ENCODE assay signal across 8 cellular contexts in genomic region chr21:33383056-33383888, GRCh38. TPM values are rescaled to one million over a fixed set of nuclear protein-coding genes. Genes with fewer than 3 reads are reported as not detected.
DNase-seq lines count a peak whose midpoint lies in the region; ATAC-seq, FAIRE-seq and TF ChIP-seq lines count a peak whose summit lies in the region.

No MANE protein-coding gene starts in this region.

- peaks cover 57% of the 10 kb centered on the region for H3K4me1 ChIP-seq in HepG2 (ENCODE audit: insufficient read depth, low read length)

- no peaks in the 10 kb centered on the region for H4K20me1 ChIP-seq in HepG2 (ENCODE audit: insufficient read depth, low read length)

- H3K27me3 ChIP-seq in HepG2 (ENCODE audit: control insufficient read depth in 1 of 2, insufficient read depth in 2 of 2, low read length in 2 of 2): no peaks in the 10 kb centered on the region

- DNase-seq in AG10803 (ENCODE audit: low read depth) (peak; percentile 66), T-helper 17 cell (peak; percentile 51 to 73 (median 60)), astrocyte of the spinal cord (ENCODE audit: low read depth, low spot score) (peak; percentile 83), HepG2 (ENCODE audit: low spot score) (peak; percentile 91), NCI-H510A treated with DMSO at 0.1 percent for 48 hours (lab: John Stamatoyannopoulos, UW) (no peak)
- DNase-seq in stimulated activated CD8-positive, alpha-beta memory T cell treated with anti-CD3 and anti-CD28 coated beads, Interleukin-12 subunit alpha, Interleukin-12 subunit beta, amount 100 ng/mL, for 1 hour (ENCODE audit: low read depth): peak; percentile 56

- peak overlapping the region; percentile 87 for H3K27ac ChIP-seq in HepG2 (ENCODE audit: extremely low read length, insufficient read depth, low read length)

- H3K4me2 ChIP-seq in HepG2 (ENCODE audit: low read depth, low read length): peak overlapping the region; percentile 87

- FAIRE-seq in HepG2 (lab: Jason Lieb, UNC): peak; percentile 92

- H3K36me3 Mint-ChIP-seq in T-helper 17 cell (ENCODE audit: low read depth): no peaks in the 10 kb centered on the region

- TF ChIP-seq CTCF in AG10803 (conservative IDR thresholded peaks at IDR 0.05; ENCODE audit: low read length) (no peak), astrocyte of the spinal cord (IDR thresholded peaks at IDR 0.05; ENCODE audit: low read depth, low read length) (no peak), HepG2 (CRISPR knock-in tag; IDR thresholded peaks at IDR 0.05) (no peak)

- peak overlapping the region; percentile 94 for H3K27ac Mint-ChIP-seq in T-helper 17 cell

- ATAC-seq in GM19395 (IDR thresholded peaks at IDR 0.05; ENCODE audit: unreplicated experiment) (peak; percentile 77), HG03469 (IDR thresholded peaks at IDR 0.05; ENCODE audit: unreplicated experiment) (peak; percentile 65), T-helper 17 cell (peak; percentile 72), HepG2 (peak; percentile 92)

- POLR2A ChIA-PET in HepG2 (lab: Yijun Ruan, JAX): interaction anchor here (1.2 to 3.4 kb wide), 5 partner anchors 22 to 157 kb away, joined by 3 to 18 read pairs (median 6); partner anchors contain the start of genes IFNAR1, IFNGR2 and TMEM50B

- no peaks in the 10 kb centered on the region for H3K27me3 Mint-ChIP-seq in T-helper 17 cell

- TF ChIP-seq POLR2A in HepG2 (IDR thresholded peaks at IDR 0.05; ENCODE audit: insufficient read depth in 1 of 2, low read depth in 2 of 2, low read length in 2 of 2): peak; percentile 48 to 68; a peak in 3 of 4 replicates

- H3K9ac ChIP-seq in HepG2 (ENCODE audit: insufficient read depth, low read depth, low read length): peak overlapping the region; percentile 61

- 12% methylated on average over 14 of the region's 20 CpGs for WGBS in HepG2 (ENCODE audit: low lambda C conversion rate)

- H3K4me1 Mint-ChIP-seq in T-helper 17 cell: peaks cover 49% of the 10 kb centered on the region

- H3K79me2 ChIP-seq in HepG2 (ENCODE audit: insufficient read depth, low read length): no peaks in the 10 kb centered on the region

- TF ChIP-seq RAD21 in HepG2 (CRISPR knock-in tag; IDR thresholded peaks at IDR 0.05): peak; percentile 47; the same call in 1 of the 2 replicates

- CTCF ChIA-PET in HepG2 (lab: Yijun Ruan, JAX; ENCODE audit: low intra/inter-chr PET ratio, low total read pairs): no interaction called here

- H3K36me3 ChIP-seq in HepG2 (replicated peaks in 1 of 2; ENCODE audit: control insufficient read depth in 1 of 2, insufficient read depth in 2 of 2, low read length in 2 of 2): no peaks in the 10 kb centered on the region

- no peaks in the 10 kb centered on the region for H3K9me3 ChIP-seq in T-helper 17 cell (ENCODE audit: control insufficient read depth, low read length, poor library complexity, severe bottlenecking)
- no peaks in the 10 kb centered on the region for H3K9me3 ChIP-seq in HepG2 (ENCODE audit: low read length)

- intact Hi-C loops in HepG2 (cut with micrococcal nuclease; ENCODE audit: unreplicated experiment): loop anchor here (1.0 to 2.0 kb wide), 3 partner anchors 23 to 62 kb away; no protein-coding TSS in a partner anchor

- peak overlapping the region; percentile 91 for H3K4me3 Mint-ChIP-seq in T-helper 17 cell

- in situ Hi-C loops in astrocyte of the spinal cord (cut with HindIII; ENCODE audit: low sequenced_read_pairs): no loop called here
- in situ Hi-C loops in HepG2 (cut with HindIII; ENCODE audit: extremely low pct_ligation_motif_present, low pct_unique_long_range_greater_than_20kb): no loop called here

- TF ChIP-seq EP300 in HepG2 (IDR thresholded peaks at IDR 0.05; ENCODE audit: low read depth in 2 of 2, low read length in 2 of 2) (peak; percentile 62 to 83; a peak in 3 of 4 replicates), HepG2 (CRISPR knock-in tag; IDR thresholded peaks at IDR 0.05; ENCODE audit: borderline replicate concordance) (peak; percentile 49; the same call in 1 of the 2 replicates)

- peak overlapping the region; percentile 52 for H2AFZ ChIP-seq in HepG2 (ENCODE audit: low read length)

- TSS peak; percentile 89 for BruUV-seq in HepG2 (replicated peaks; lab: Mats Ljungman, UMichigan)

- H3K4me3 ChIP-seq in AG10803 (ENCODE audit: low read length) (peak overlapping the region; percentile 33), astrocyte of the spinal cord (ENCODE audit: low read depth, low read length) (no peak overlapping the region), HepG2 (replicated peaks in 1 of 3; ENCODE audit: insufficient read depth in 1 of 3, low read depth in 2 of 3, low read length in 3 of 3) (peak overlapping the region; percentile 8 to 64 (median 23))

TF ChIP-seq in HepG2, 621 proteins besides CTCF, POLR2A, EP300 and RAD21 (continues in another document):
- no peak for TF ChIP-seq ZNF383 (CRISPR knock-in tag; IDR thresholded peaks at IDR 0.05; ENCODE audit: borderline replicate concordance)
- no peak for TF ChIP-seq KLF15 (CRISPR knock-in tag; IDR thresholded peaks at IDR 0.05; ENCODE audit: borderline replicate concordance)
- no peak for TF ChIP-seq JARID2 (CRISPR knock-in tag; IDR thresholded peaks at IDR 0.05; ENCODE audit: insufficient replicate concordance)
- TF ChIP-seq ZNF275 (CRISPR knock-in tag; IDR thresholded peaks at IDR 0.05; ENCODE audit: borderline replicate concordance): no peak
- TF ChIP-seq ELF3 (CRISPR knock-in tag; IDR thresholded peaks at IDR 0.05): peak; percentile 72
- TF ChIP-seq SNAPC2 (CRISPR knock-in tag; IDR thresholded peaks at IDR 0.05): peak; percentile 52; the same call in 1 of the 2 replicates
- TF ChIP-seq ZFP90 (CRISPR knock-in tag; IDR thresholded peaks at IDR 0.05; ENCODE audit: borderline replicate concordance): no peak

RNA-seq across cellular contexts. Expression of gene IFNGR2, which starts 19.9 kb away (rescaled TPM):
- 10 to 100 TPM; 17.9 to 18.7 TPM for total RNA-seq in T-helper 17 cell
- total RNA-seq in HepG2 (2016; rRNA removed; fragmentation: Illumina TruSeq; extraction: Trizol): 50.3 and 61.3 TPM in 2 replicates
- total RNA-seq in HepG2 (2016; cell fraction: cytosol; rRNA removed; fragmentation: Illumina TruSeq; extraction: Trizol; ENCODE audit: low read depth): 140 and 148 TPM in 2 replicates
- 49.5 and 63.1 TPM in 2 replicates for total RNA-seq in HepG2 (2016; cell fraction: insoluble cytoplasmic fraction; rRNA removed; fragmentation: Illumina TruSeq; extraction: Trizol)
- total RNA-seq in HepG2 (2016; cell fraction: membrane; rRNA removed; fragmentation: Illumina TruSeq; extraction: Trizol): 200 and 205 TPM in 2 replicates
- total RNA-seq in HepG2 (2016; cell fraction: nucleus; rRNA removed; fragmentation: Illumina TruSeq; extraction: Trizol): 31.5 and 38.1 TPM in 2 replicates
- 107 and 117 TPM in 2 replicates for polyA plus RNA-seq in HepG2 (2011; rRNA removed)
- 81.1 and 96.5 TPM in 2 replicates for polyA plus RNA-seq in HepG2 (2011; cell fraction: cytosol; rRNA removed)
- 29.9 and 35.2 TPM in 2 replicates for polyA plus RNA-seq in HepG2 (2011; cell fraction: nucleus; rRNA removed)
- polyA plus RNA-seq in HepG2 (2012): 58.6 and 61.4 TPM in 2 replicates
- polyA plus RNA-seq in HepG2 (2016; cell fraction: cytosol; fragmentation: Illumina TruSeq; extraction: Trizol; ENCODE audit: low read depth): 168 and 186 TPM in 2 replicates
- polyA plus RNA-seq in HepG2 (2016; cell fraction: insoluble cytoplasmic fraction; fragmentation: Illumina TruSeq; extraction: Trizol; ENCODE audit: low read depth): 61.0 and 68.1 TPM in 2 replicates
- polyA plus RNA-seq in HepG2 (2016; cell fraction: membrane; fragmentation: Illumina TruSeq; extraction: Trizol; ENCODE audit: low read depth): 212 and 216 TPM in 2 replicates
- 64.8 and 65.1 TPM in 2 replicates for polyA plus RNA-seq in HepG2 (2016; cell fraction: nucleus; fragmentation: Illumina TruSeq; extraction: Trizol; ENCODE audit: insufficient read depth, low read depth)
- 86.4 and 152 TPM in 2 replicates for polyA minus RNA-seq in HepG2 (2011; rRNA and poly(A)+ RNA removed; ENCODE audit: low replicate concordance)
- polyA minus RNA-seq in HepG2 (2011; cell fraction: cytosol; rRNA and poly(A)+ RNA removed): 57.1 and 57.5 TPM in 2 replicates
- 23.6 and 27.8 TPM in 2 replicates for polyA minus RNA-seq in HepG2 (2011; cell fraction: nucleus; rRNA and poly(A)+ RNA removed)

RNA-seq across cellular contexts. Expression of gene IFNAR1, which starts 58.5 kb away (rescaled TPM):
- total RNA-seq in T-helper 17 cell (10 to 100 TPM; 16.6 to 27.6 TPM), HepG2 (2016; rRNA removed; fragmentation: Illumina TruSeq; extraction: Trizol) (9.3 and 11.2 TPM in 2 replicates)
- total RNA-seq in HepG2 (2016; cell fraction: cytosol; rRNA removed; fragmentation: Illumina TruSeq; extraction: Trizol; ENCODE audit: low read depth): 1.5 and 1.9 TPM in 2 replicates
- 9.5 and 10.0 TPM in 2 replicates for total RNA-seq in HepG2 (2016; cell fraction: insoluble cytoplasmic fraction; rRNA removed; fragmentation: Illumina TruSeq; extraction: Trizol)
- 7.9 and 9.1 TPM in 2 replicates for total RNA-seq in HepG2 (2016; cell fraction: membrane; rRNA removed; fragmentation: Illumina TruSeq; extraction: Trizol)
- 13.0 and 14.3 TPM in 2 replicates for total RNA-seq in HepG2 (2016; cell fraction: nucleus; rRNA removed; fragmentation: Illumina TruSeq; extraction: Trizol)
- polyA plus RNA-seq in HepG2 (2011; rRNA removed): 6.7 and 6.9 TPM in 2 replicates
- polyA plus RNA-seq in HepG2 (2011; cell fraction: cytosol; rRNA removed): 4.7 and 8.7 TPM in 2 replicates
- polyA plus RNA-seq in HepG2 (2011; cell fraction: nucleus; rRNA removed): 2.7 and 2.9 TPM in 2 replicates
- 17.0 and 23.0 TPM in 2 replicates for polyA plus RNA-seq in HepG2 (2012)
- 7.3 and 7.9 TPM in 2 replicates for polyA plus RNA-seq in HepG2 (2016; cell fraction: cytosol; fragmentation: Illumina TruSeq; extraction: Trizol; ENCODE audit: low read depth)
- polyA plus RNA-seq in HepG2 (2016; cell fraction: insoluble cytoplasmic fraction; fragmentation: Illumina TruSeq; extraction: Trizol; ENCODE audit: low read depth): 12.1 and 14.2 TPM in 2 replicates
- 9.1 and 10.7 TPM in 2 replicates for polyA plus RNA-seq in HepG2 (2016; cell fraction: membrane; fragmentation: Illumina TruSeq; extraction: Trizol; ENCODE audit: low read depth)
- polyA plus RNA-seq in HepG2 (2016; cell fraction: nucleus; fragmentation: Illumina TruSeq; extraction: Trizol; ENCODE audit: insufficient read depth, low read depth): 14.6 and 15.2 TPM in 2 replicates
- polyA minus RNA-seq in HepG2 (2011; rRNA and poly(A)+ RNA removed; ENCODE audit: low replicate concordance): 15.8 and 22.3 TPM in 2 replicates
- 14.0 and 18.3 TPM in 2 replicates for polyA minus RNA-seq in HepG2 (2011; cell fraction: cytosol; rRNA and poly(A)+ RNA removed)
- 17.0 and 22.1 TPM in 2 replicates for polyA minus RNA-seq in HepG2 (2011; cell fraction: nucleus; rRNA and poly(A)+ RNA removed)
